Comparison of ENCODE assay signal across 8 cellular contexts in the genomic region with DNA sequence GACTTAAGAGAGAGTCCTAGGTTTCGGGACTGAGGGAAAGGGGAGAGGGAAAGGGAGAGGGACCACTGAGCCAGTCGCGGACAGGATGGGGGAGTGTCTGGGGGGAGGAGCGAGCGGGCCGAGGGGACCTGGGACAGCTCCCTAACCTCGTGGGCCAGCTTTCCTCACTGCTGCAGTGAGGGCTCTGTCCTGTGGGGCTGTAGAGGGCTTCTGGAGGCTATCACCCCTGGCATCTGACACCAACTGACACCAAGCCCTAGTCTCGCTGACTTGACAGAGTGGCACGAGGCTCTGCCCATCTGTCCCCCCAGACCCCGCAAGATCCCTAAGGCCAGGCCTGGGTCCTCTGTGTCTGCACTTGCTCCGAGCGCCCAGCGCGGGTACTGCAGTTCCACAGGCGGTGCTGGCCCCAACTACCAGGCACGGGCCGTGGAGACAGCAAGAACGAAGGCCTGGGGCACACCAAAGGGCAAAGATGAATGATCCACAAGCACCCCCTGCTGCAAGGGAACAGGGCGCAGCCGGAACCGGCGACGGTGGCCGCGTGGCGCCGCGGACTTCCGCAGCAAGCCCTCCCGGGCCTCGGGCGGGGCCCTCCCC.
A peak's percentile ranks its signal among the peaks of the same experiment; 100 is the strongest.
DNase-seq lines count a peak whose midpoint lies in the region; ATAC-seq and TF ChIP-seq lines count a peak whose summit lies in the region.

No MANE protein-coding gene starts in this region.

- in situ Hi-C loops in ACHN (cut with HindIII; ENCODE audit: low pct_ligation_motif_present, low pct_unique_long_range_greater_than_20kb, low sequenced_read_pairs) (no loop called here), brain microvascular endothelial cell (cut with HindIII; ENCODE audit: low pct_ligation_motif_present, low sequenced_read_pairs) (no loop called here)

- H3K4me3 ChIP-seq in OCI-LY3 (ENCODE audit: low read length) (peak overlapping the region; percentile 100), brain microvascular endothelial cell (ENCODE audit: low read depth, low read length) (peak overlapping the region; percentile 68)

- no peaks in the 10 kb centered on the region for H3K9me3 ChIP-seq in OCI-LY3 (ENCODE audit: insufficient read depth, low read length)

- DNase-seq in ACHN (peak; percentile 24), brain microvascular endothelial cell (no peak), kidney tubule cell (ENCODE audit: low spot score) (peak; percentile 33), C1 segment of cervical spinal cord (lab: John Stamatoyannopoulos, UW) (no peak)
- DNase-seq in stimulated activated CD8-positive, alpha-beta memory T cell treated with anti-CD3 and anti-CD28 coated beads, Interleukin-4, amount 100 ng/mL, for 24 hours (ENCODE audit: low read depth), result peak; percentile 18

- H3K79me2 ChIP-seq in OCI-LY3 (ENCODE audit: low read length), result peaks cover 47% of the 10 kb centered on the region

- H3K9ac ChIP-seq in OCI-LY3 (ENCODE audit: low read length), result peak overlapping the region; percentile 90

- H2AFZ ChIP-seq in OCI-LY3 (ENCODE audit: low read depth, low read length), result 0 out of 2 replicates have a peak overlapping the region, but pooled peaks have one; percentile 44

- ATAC-seq in GM18499 (IDR thresholded peaks at IDR 0.05; ENCODE audit: insufficient read depth, unreplicated experiment) (peak; percentile 17), HG02852 (IDR thresholded peaks at IDR 0.05; ENCODE audit: unreplicated experiment) (peak; percentile 46)

- H3K4me2 ChIP-seq in OCI-LY3 (ENCODE audit: low read length), result peak overlapping the region; percentile 90

- H3K27ac ChIP-seq in OCI-LY3 (ENCODE audit: low read length) (0 out of 2 replicates have a peak overlapping the region, but pooled peaks have one; percentile 25), brain microvascular endothelial cell (peak overlapping the region; percentile 24)

- peaks cover 4% of the 10 kb centered on the region for H3K4me1 ChIP-seq in OCI-LY3 (ENCODE audit: low read length)

- no peaks in the 10 kb centered on the region for H4K20me1 ChIP-seq in OCI-LY3 (ENCODE audit: insufficient read depth, low read length)

- H3K36me3 ChIP-seq in OCI-LY3 (replicated peaks; ENCODE audit: low read depth, low read length), result no peaks in the 10 kb centered on the region
- H3K36me3 ChIP-seq in brain microvascular endothelial cell (replicated peaks), result no peaks in the 10 kb centered on the region

- TF ChIP-seq CTCF in OCI-LY3 (IDR thresholded peaks at IDR 0.05; ENCODE audit: low read depth, low read length) (no peak; the same call in 1 of the 2 replicates), brain microvascular endothelial cell (IDR thresholded peaks at IDR 0.05; ENCODE audit: low read depth, low read length, missing control alignments) (peak; percentile 37)

- H3K27me3 ChIP-seq in OCI-LY3 (ENCODE audit: low read depth, low read length) (no peaks in the 10 kb centered on the region), brain microvascular endothelial cell (replicated peaks) (no peaks in the 10 kb centered on the region)

Comparison
In these comparisons a context has a peak if more than half of its experiments do, and no peak if none do; other contexts are left out.
1. DNase-seq: peak in ACHN (single experiment), kidney tubule cell (single experiment) and stimulated activated CD8-positive, alpha-beta memory T cell treated with anti-CD3 and anti-CD28 coated beads, Interleukin-4, amount 100 ng/mL, for 24 hours (single experiment); none in brain microvascular endothelial cell (single experiment) and C1 segment of cervical spinal cord (0 of 14).